ENCODE assay signal across 22 cellular contexts in genomic region chr17:50352072-50352692, GRCh38. TPM values are rescaled to one million over a fixed set of nuclear protein-coding genes. Genes with fewer than 3 reads are reported as not detected.
DNase-seq lines count a peak whose midpoint lies in the region; ATAC-seq and TF ChIP-seq lines count a peak whose summit lies in the region.
"Had no signal": no experiment of that assay in that cellular context is flagged by ENCODE, and none has a peak within 500 bp of the region (broad histone marks: within the 10 kb centered on the region; RNA-seq: fewer than 3 reads in every experiment).

No MANE protein-coding gene starts in this region.

- no peaks in the 10 kb centered on the region for H3K36me3 ChIP-seq in ovary
- peaks cover 34% of the 10 kb centered on the region for H3K36me3 ChIP-seq in effector memory CD4-positive, alpha-beta T cell (ENCODE audit: control insufficient read depth, insufficient read depth, low read length)

- H3K4me1 ChIP-seq in ovary (ENCODE audit: insufficient read depth): peaks cover 12% of the 10 kb centered on the region
- peaks cover 6% of the 10 kb centered on the region for H3K4me1 ChIP-seq in effector memory CD4-positive, alpha-beta T cell (ENCODE audit: control insufficient read depth, insufficient read depth, low read length, poor library complexity, severe bottlenecking)

- H3K27me3 Mint-ChIP-seq in activated T-cell treated with anti-CD3 and anti-CD28 coated beads, Interleukin-2, amount 50 U/mL, for 4 hours (ENCODE audit: low read depth): no peaks in the 10 kb centered on the region
- H3K27me3 Mint-ChIP-seq in IgD-negative memory B cell: no peaks in the 10 kb centered on the region
- no peaks in the 10 kb centered on the region for H3K27me3 Mint-ChIP-seq in activated naive CD8-positive, alpha-beta T cell treated with anti-CD3 and anti-CD28 coated beads, Interleukin-2, amount 50 U/mL, for 24 hours
- H3K27me3 Mint-ChIP-seq: activated CD4-positive, alpha-beta T cell treated with anti-CD3 and anti-CD28 coated beads for 36 hours had no signal

- H3K36me3 Mint-ChIP-seq in activated T-cell treated with anti-CD3 and anti-CD28 coated beads, Interleukin-2, amount 50 U/mL, for 4 hours (ENCODE audit: insufficient read depth): peaks cover 12% of the 10 kb centered on the region
- H3K36me3 Mint-ChIP-seq in IgD-negative memory B cell: peaks cover 2% of the 10 kb centered on the region
- H3K36me3 Mint-ChIP-seq in activated naive CD8-positive, alpha-beta T cell treated with anti-CD3 and anti-CD28 coated beads, Interleukin-2, amount 50 U/mL, for 24 hours (ENCODE audit: low read depth): peaks cover 3% of the 10 kb centered on the region

- no peak for ATAC-seq in activated T-cell treated with anti-CD3 and anti-CD28 coated beads, Interleukin-2, amount 50 U/mL, for 4 hours
- no peak for ATAC-seq in activated naive CD8-positive, alpha-beta T cell treated with anti-CD3 and anti-CD28 coated beads, Interleukin-2, amount 50 U/mL, for 24 hours
- ATAC-seq in HG03439 (IDR thresholded peaks at IDR 0.05; ENCODE audit: unreplicated experiment): no peak
- ATAC-seq in omental fat pad (ENCODE audit: low FRiP score): no peak
- ATAC-seq: activated CD4-positive, alpha-beta T cell treated with anti-CD3 and anti-CD28 coated beads for 36 hours; GM23338; psoas muscle; stimulated activated naive CD8-positive, alpha-beta T cell treated with anti-CD3 and anti-CD28 coated beads, Interleukin-15, Interleukin-2, amounts not matched to agents 100 U/mL and 50 U/mL, for 24 hours had no signal

- no peak for TF ChIP-seq EP300 in ovary (IDR thresholded peaks at IDR 0.05)

- TF ChIP-seq CTCF in ovary (IDR thresholded peaks at IDR 0.05) (no peak), omental fat pad (IDR thresholded peaks at IDR 0.05) (no peak)

- H3K27ac ChIP-seq in ovary: no peak overlapping the region
- no peak overlapping the region for H3K27ac ChIP-seq in effector memory CD4-positive, alpha-beta T cell (ENCODE audit: insufficient read depth, low read length, poor library complexity, severe bottlenecking)
- H3K27ac ChIP-seq: coronary artery, psoas muscle had no signal

- peak overlapping the region in 2 of 3 donors; percentile 73 to 92 for H3K27ac Mint-ChIP-seq in IgD-negative memory B cell
- peak overlapping the region; percentile 30 for H3K27ac Mint-ChIP-seq in activated naive CD8-positive, alpha-beta T cell treated with anti-CD3 and anti-CD28 coated beads, Interleukin-2, amount 50 U/mL, for 24 hours
- H3K27ac Mint-ChIP-seq: activated CD4-positive, alpha-beta T cell treated with anti-CD3 and anti-CD28 coated beads for 36 hours; activated T-helper 1 cell treated with anti-CD3 and anti-CD28 coated beads, Interleukin-12 subunit alpha, Interleukin-12 subunit beta, Interleukin-2, Interleukin-4 antibody, amounts not matched to agents 30 ng/mL and 10 ng/mL and 1 ng/mL, durations not matched to agents 14 hours and 24 hours and 36 hours; GM23338 had no signal

- H3K9me3 Mint-ChIP-seq in activated T-cell treated with anti-CD3 and anti-CD28 coated beads, Interleukin-2, amount 50 U/mL, for 4 hours: no peaks in the 10 kb centered on the region
- no peaks in the 10 kb centered on the region for H3K9me3 Mint-ChIP-seq in IgD-negative memory B cell
- no peaks in the 10 kb centered on the region for H3K9me3 Mint-ChIP-seq in activated naive CD8-positive, alpha-beta T cell treated with anti-CD3 and anti-CD28 coated beads, Interleukin-2, amount 50 U/mL, for 24 hours
- H3K9me3 Mint-ChIP-seq: activated T-helper 1 cell treated with anti-CD3 and anti-CD28 coated beads, Interleukin-12 subunit alpha, Interleukin-12 subunit beta, Interleukin-2, Interleukin-4 antibody, amounts not matched to agents 30 ng/mL and 10 ng/mL and 1 ng/mL, durations not matched to agents 14 hours and 24 hours and 36 hours; CD8-positive, alpha-beta memory T cell; GM23338 had no signal

- no peaks in the 10 kb centered on the region for H3K27me3 ChIP-seq in ovary
- H3K27me3 ChIP-seq in effector memory CD4-positive, alpha-beta T cell (replicated peaks; ENCODE audit: control insufficient read depth, insufficient read depth, low read length, poor library complexity, severe bottlenecking): no peaks in the 10 kb centered on the region

- intact Hi-C loops in ovary (cut with DNase I): no loop called here

- no peak overlapping the region for H3K4me3 ChIP-seq in ovary
- no peak overlapping the region for H3K4me3 ChIP-seq in effector memory CD4-positive, alpha-beta T cell (ENCODE audit: insufficient read depth, low read depth, low read length, poor library complexity, severe bottlenecking)
- H3K4me3 ChIP-seq: coronary artery, GM23338, psoas muscle had no signal

- H3K4me3 Mint-ChIP-seq in activated T-cell treated with anti-CD3 and anti-CD28 coated beads, Interleukin-2, amount 50 U/mL, for 4 hours: no peak overlapping the region
- H3K4me3 Mint-ChIP-seq in IgD-negative memory B cell: peak overlapping the region in 1 of 4 donors; percentile 20
- H3K4me3 Mint-ChIP-seq in activated naive CD8-positive, alpha-beta T cell treated with anti-CD3 and anti-CD28 coated beads, Interleukin-2, amount 50 U/mL, for 24 hours: no peak overlapping the region
- H3K4me3 Mint-ChIP-seq: activated CD4-positive, alpha-beta T cell treated with anti-CD3 and anti-CD28 coated beads for 36 hours; activated T-helper 1 cell treated with anti-CD3 and anti-CD28 coated beads, Interleukin-12 subunit alpha, Interleukin-12 subunit beta, Interleukin-2, Interleukin-4 antibody, amounts not matched to agents 30 ng/mL and 10 ng/mL and 1 ng/mL, durations not matched to agents 14 hours and 24 hours and 36 hours; GM23338 had no signal

- H3K9me3 ChIP-seq in ovary: no peaks in the 10 kb centered on the region
- no peaks in the 10 kb centered on the region for H3K9me3 ChIP-seq in effector memory CD4-positive, alpha-beta T cell (ENCODE audit: control insufficient read depth, low read length)
- H3K9me3 ChIP-seq: psoas muscle had no signal

- TF ChIP-seq POLR2A in ovary (IDR thresholded peaks at IDR 0.05): no peak

- DNase-seq in activated T-cell treated with anti-CD3 and anti-CD28 coated beads, Interleukin-2, amount 50 U/mL, for 1 hour: peak; percentile 10
- DNase-seq in activated T-cell treated with anti-CD3 and anti-CD28 coated beads, Interleukin-2, amount 50 U/mL, for 4 hours: no peak
- no peak for DNase-seq in activated naive CD8-positive, alpha-beta T cell treated with anti-CD3 and anti-CD28 coated beads, Interleukin-2, amount 50 U/mL, for 24 hours
- DNase-seq in ovary (peak; percentile 42 to 78 (median 62)), omental fat pad (ENCODE audit: low spot score) (no peak)
- DNase-seq in effector memory CD4-positive, alpha-beta T cell: no peak
- DNase-seq: ACHN; activated CD4-positive, alpha-beta T cell treated with anti-CD3 and anti-CD28 coated beads for 36 hours; EL; foreskin melanocyte; MM.1S; NCI-H1694; NCI-H345; psoas muscle; SHP77; stimulated activated naive CD8-positive, alpha-beta T cell treated with anti-CD3 and anti-CD28 coated beads, Interleukin-15, Interleukin-2, amounts not matched to agents 100 U/mL and 50 U/mL, for 24 hours had no signal

- H3K4me1 Mint-ChIP-seq in activated T-cell treated with anti-CD3 and anti-CD28 coated beads, Interleukin-2, amount 50 U/mL, for 4 hours (ENCODE audit: low read depth): peaks cover 23% of the 10 kb centered on the region
- peaks cover 5 to 10% (median 9%) of the 10 kb centered on the region in 3 donors for H3K4me1 Mint-ChIP-seq in IgD-negative memory B cell
- peaks cover 25% of the 10 kb centered on the region for H3K4me1 Mint-ChIP-seq in activated naive CD8-positive, alpha-beta T cell treated with anti-CD3 and anti-CD28 coated beads, Interleukin-2, amount 50 U/mL, for 24 hours

- 56 to 71% (median 69%) methylated on average over 6 of the region's 6 CpGs for WGBS in ovary, 3 donors

RNA-seq across cellular contexts. Expression of gene XYLT2, which starts 6.3 kb away (rescaled TPM):
- 10 to 100 TPM; 23.8 to 25.0 (median 24.1) TPM for total RNA-seq in activated T-cell treated with anti-CD3 and anti-CD28 coated beads, Interleukin-2, amount 50 U/mL, for 4 hours
- 13.9 TPM for polyA plus RNA-seq in IgD-negative memory B cell
- 10 to 100 TPM; 17.9 to 34.1 (median 28.7) TPM for total RNA-seq in ovary
- polyA plus RNA-seq in ovary: 10 to 100 TPM in 1 of 2 donors, 1 to 10 TPM in 1; 5.2 to 17.2 TPM
- total RNA-seq in omental fat pad: 10 to 100 TPM in 3 of 4 donors, 1 to 10 TPM in 1; 8.4 to 23.2 (median 16.5) TPM

RNA-seq across cellular contexts. Expression of gene MRPL27, which starts 20.8 kb away (rescaled TPM):
- total RNA-seq in activated T-cell treated with anti-CD3 and anti-CD28 coated beads, Interleukin-2, amount 50 U/mL, for 4 hours: 100 to 1,000 TPM in 2 of 3 donors, 10 to 100 TPM in 1; 85.2 to 109 (median 102) TPM
- polyA plus RNA-seq in IgD-negative memory B cell: 62.5 TPM
- total RNA-seq in ovary: 10 to 100 TPM; 38.7 to 60.2 (median 47.7) TPM
- polyA plus RNA-seq in ovary: 10 to 100 TPM; 53.6 to 74.8 TPM
- total RNA-seq in omental fat pad: 10 to 100 TPM; 48.9 to 71.0 (median 61.7) TPM

RNA-seq across cellular contexts. Expression of gene EME1, which starts 20.8 kb away (rescaled TPM):
- total RNA-seq in activated T-cell treated with anti-CD3 and anti-CD28 coated beads, Interleukin-2, amount 50 U/mL, for 4 hours: 10 to 100 TPM; 12.2 to 13.3 (median 12.6) TPM
- polyA plus RNA-seq in IgD-negative memory B cell: not detected
- total RNA-seq in ovary: 1 to 10 TPM in 2 of 7 donors, under 1 TPM in 5; 0.46 to 1.3 (median 0.88) TPM
- 1 to 10 TPM in 1 of 2 donors, under 1 TPM in 1; 0.63 to 1.4 TPM for polyA plus RNA-seq in ovary
- total RNA-seq in omental fat pad: 1 to 10 TPM in 1 of 4 donors, not detected in 3; 1.1 TPM

RNA-seq across cellular contexts. Expression of gene LRRC59, which starts 45.1 kb away (rescaled TPM):
- total RNA-seq in activated T-cell treated with anti-CD3 and anti-CD28 coated beads, Interleukin-2, amount 50 U/mL, for 4 hours: 100 to 1,000 TPM; 153 to 174 (median 159) TPM
- polyA plus RNA-seq in IgD-negative memory B cell (22.6 TPM), ovary (10 to 100 TPM; 22.5 to 71.4 TPM)
- total RNA-seq in ovary (10 to 100 TPM; 18.4 to 64.5 (median 41.0) TPM), omental fat pad (100 to 1,000 TPM in 3 of 4 donors, 10 to 100 TPM in 1; 53.6 to 193 (median 102) TPM)

Comparison
In these comparisons a context has a peak if more than half of its experiments do, and no peak if none do; other contexts are left out.
1. DNase-seq: peak in activated T-cell treated with anti-CD3 and anti-CD28 coated beads, Interleukin-2, amount 50 U/mL, for 1 hour (single experiment) and ovary (5 of 5); none in activated T-cell treated with anti-CD3 and anti-CD28 coated beads, Interleukin-2, amount 50 U/mL, for 4 hours (single experiment), activated naive CD8-positive, alpha-beta T cell treated with anti-CD3 and anti-CD28 coated beads, Interleukin-2, amount 50 U/mL, for 24 hours (single experiment), omental fat pad (single experiment) and effector memory CD4-positive, alpha-beta T cell (0 of 3).
2. RNA of gene EME1, which starts 20.8 kb away (total RNA-seq): 12.2 to 13.3 TPM in activated T-cell treated with anti-CD3 and anti-CD28 coated beads, Interleukin-2, amount 50 U/mL, for 4 hours; 0.46 to 1.3 TPM in ovary and 1.1 TPM in omental fat pad; every median in the first group is over 4 times any median in the second.